In the genomic region with DNA sequence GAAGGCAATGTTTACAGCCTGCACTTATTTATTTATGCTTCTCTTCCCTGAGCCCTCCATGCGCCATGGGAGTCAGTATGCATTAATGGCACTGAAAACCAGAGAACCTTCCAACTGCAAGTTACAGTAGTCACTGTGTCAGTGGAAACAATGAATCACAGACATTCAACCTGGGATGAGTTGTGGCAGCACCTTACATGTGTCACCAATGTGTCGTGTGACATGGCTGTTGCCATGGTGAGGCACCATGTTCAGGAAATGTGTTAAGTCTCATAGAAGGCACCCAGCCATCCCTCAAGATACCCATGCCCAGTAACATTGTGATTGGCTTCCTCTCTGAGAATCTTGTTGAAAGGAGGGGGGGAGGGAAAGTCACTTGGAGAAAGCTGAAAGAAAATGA, we compare ENCODE assay signal across 9 cellular contexts.
A peak's percentile ranks its signal among the peaks of the same experiment; 100 is the strongest.
DNase-seq lines count a peak whose midpoint lies in the region; FAIRE-seq and TF ChIP-seq lines count a peak whose summit lies in the region.
"Had no signal": no experiment of that assay in that cellular context is flagged by ENCODE, and none has a peak within 500 bp of the region (broad histone marks: within the 10 kb centered on the region; RNA-seq: fewer than 3 reads in every experiment).

No MANE protein-coding gene starts in this region.

- H3K9me3 ChIP-seq in keratinocyte (ENCODE audit: control insufficient read depth, low read depth, low read length) (no peaks in the 10 kb centered on the region), spleen (peaks cover 0 to 7% (median 4%) of the 10 kb centered on the region in 8 donors)
- H3K9me3 ChIP-seq: Peyer's patch had no signal

- no peaks in the 10 kb centered on the region for H4K20me1 ChIP-seq in keratinocyte (ENCODE audit: control insufficient read depth, extremely low read depth, insufficient read depth, low read length)

- no peaks in the 10 kb centered on the region for H3K36me3 ChIP-seq in keratinocyte (ENCODE audit: control insufficient read depth in 2 of 2, extremely low read depth in 1 of 2, insufficient read depth in 2 of 2, low read length in 2 of 2)
- H3K36me3 ChIP-seq in spleen = no peaks in the 10 kb centered on the region
- H3K36me3 ChIP-seq: Peyer's patch had no signal

- no peak overlapping the region for H3K27ac ChIP-seq in keratinocyte (ENCODE audit: control insufficient read depth, insufficient read depth, low read length)
- no peak overlapping the region for H3K27ac ChIP-seq in spleen
- H3K27ac ChIP-seq: Peyer's patch had no signal

- no peak overlapping the region for H3K9ac ChIP-seq in keratinocyte (ENCODE audit: control insufficient read depth, extremely low read depth, insufficient read depth, low read length)

- no peak for FAIRE-seq in keratinocyte (lab: Jason Lieb, UNC)

- H3K4me2 ChIP-seq in keratinocyte (ENCODE audit: control insufficient read depth, extremely low read depth, insufficient read depth, low read depth, low read length) = no peak overlapping the region

- H3K79me2 ChIP-seq in keratinocyte (ENCODE audit: control insufficient read depth, insufficient read depth, low read length) = no peaks in the 10 kb centered on the region

- TF ChIP-seq POLR2A in spleen (IDR thresholded peaks at IDR 0.05) = no peak

- peak in 3 of 5 experiments; percentile 25 to 61 (median 53) for DNase-seq in T-helper 2 cell
- DNase-seq in activated T-cell treated with anti-CD3 and anti-CD28 coated beads, Interleukin-2, amount 50 U/mL, for 48 hours = peak; percentile 71 to 75
- DNase-seq in keratinocyte (ENCODE audit: low read depth, low spot score) = peak; percentile 65
- peak; percentile 27 to 45 for DNase-seq in stimulated activated CD8-positive, alpha-beta memory T cell treated with anti-CD3 and anti-CD28 coated beads, Interleukin-2, amount 100 ng/mL, for 48 hours (ENCODE audit: low read depth in 2 of 2)
- DNase-seq in cardiac septum (ENCODE audit: low spot score) = no peak
- DNase-seq in NOMO-1 treated with DMSO at 0.1 percent for 48 hours (lab: John Stamatoyannopoulos, UW; ENCODE audit: unreplicated experiment) = no peak
- no peak for DNase-seq in pons (ENCODE audit: low spot score)
- no peak for DNase-seq in spleen
- DNase-seq: Peyer's patch had no signal

- dilution Hi-C loops in keratinocyte (cut with MboI; ENCODE audit: extremely low pct_ligation_motif_present, low sequenced_read_pairs) = no loop called here

- TF ChIP-seq CTCF in keratinocyte (optimal IDR thresholded peaks at IDR 0.05 in 1 of 3, IDR thresholded peaks at IDR 0.05 in 1 of 3, conservative IDR thresholded peaks at IDR 0.05 in 1 of 3; ENCODE audit: extremely low read depth in 1 of 3, insufficient read depth in 2 of 3, low read length in 3 of 3) (no peak), spleen (IDR thresholded peaks at IDR 0.05 in 8 of 11, conservative IDR thresholded peaks at IDR 0.05 in 3 of 11) (no peak)

- intact Hi-C loops in cardiac septum (cut with DNase I) = no loop called here
- intact Hi-C loops in spleen (cut with DNase I; ENCODE audit: low total_unique reads) = no loop called here

- H3K4me3 ChIP-seq in keratinocyte (ENCODE audit: control insufficient read depth in 2 of 3, extremely low read depth in 1 of 3, insufficient read depth in 2 of 3, low read depth in 1 of 3, low read length in 3 of 3) = no peak overlapping the region
- H3K4me3 ChIP-seq in spleen = no peak overlapping the region
- H3K4me3 ChIP-seq: Peyer's patch had no signal

- 76 to 92% (median 88%) methylated on average over 2 of the region's 2 CpGs for WGBS in spleen, 5 donors

- no peaks in the 10 kb centered on the region for H3K9me1 ChIP-seq in keratinocyte (ENCODE audit: control insufficient read depth, extremely low read depth, insufficient read depth, low read length)

- no peaks in the 10 kb centered on the region for H3K27me3 ChIP-seq in keratinocyte (ENCODE audit: control insufficient read depth, extremely low read depth, insufficient read depth, low read length)
- no peaks in the 10 kb centered on the region for H3K27me3 ChIP-seq in spleen (replicated peaks in 1 of 7)
- H3K27me3 ChIP-seq: Peyer's patch had no signal

- H3K4me1 ChIP-seq in keratinocyte (ENCODE audit: control insufficient read depth, extremely low read depth, insufficient read depth, low read length) (no peaks in the 10 kb centered on the region), spleen (peaks cover 0 to 59% (median under 1%) of the 10 kb centered on the region in 6 donors)
- H3K4me1 ChIP-seq: Peyer's patch had no signal

- no peak overlapping the region for H2AFZ ChIP-seq in keratinocyte (ENCODE audit: control insufficient read depth, low read length)

Comparison
In these comparisons a context has a peak if more than half of its experiments do, and no peak if none do; other contexts are left out.
1. DNase-seq: peak in T-helper 2 cell (3 of 5), activated T-cell treated with anti-CD3 and anti-CD28 coated beads, Interleukin-2, amount 50 U/mL, for 48 hours (2 of 2), keratinocyte (single experiment) and stimulated activated CD8-positive, alpha-beta memory T cell treated with anti-CD3 and anti-CD28 coated beads, Interleukin-2, amount 100 ng/mL, for 48 hours (2 of 2); none in cardiac septum (single experiment), NOMO-1 treated with DMSO at 0.1 percent for 48 hours (single experiment), pons (single experiment) and spleen (single experiment).